25 cellular contexts compared by ENCODE assay signal in genomic region chr17:52389632-52390031, GRCh38.
A peak's percentile ranks its signal among the peaks of the same experiment; 100 is the strongest.
DNase-seq lines count a peak whose midpoint lies in the region; ATAC-seq and TF ChIP-seq lines count a peak whose summit lies in the region.
"Had no signal": no experiment of that assay in that cellular context is flagged by ENCODE, and none has a peak within 500 bp of the region (broad histone marks: within the 10 kb centered on the region; RNA-seq: fewer than 3 reads in every experiment).

No MANE protein-coding gene starts in this region.

- ATAC-seq in heart right ventricle (no peak), Right ventricle myocardium superior (ENCODE audit: poor library complexity) (no peak), lower lobe of right lung (peak in 1 of 2 donors; percentile 36), aorta (ENCODE audit: low FRiP score) (no peak), foreskin keratinocyte (no peak)
- ATAC-seq: right lobe of liver; stimulated activated effector memory CD8-positive, alpha-beta T cell treated with anti-CD3 and anti-CD28 coated beads, Interleukin-12 subunit alpha, Interleukin-12 subunit beta, amount 100 ng/mL, for 72 hours; T-cell had no signal

- intact Hi-C loops in heart right ventricle (cut with DNase I) (no loop called here), Right ventricle myocardium superior (cut with DNase I) (loop anchor here (10.0 kb wide), 1 partner anchor 65 kb away; no protein-coding TSS in a partner anchor), lower lobe of right lung (cut with DNase I) (no loop called here), prostate gland (cut with DNase I) (no loop called here), aorta (cut with DNase I) (no loop called here)

- TF ChIP-seq CTCF in heart right ventricle (IDR thresholded peaks at IDR 0.05), result no peak
- TF ChIP-seq CTCF in lower lobe of right lung (IDR thresholded peaks at IDR 0.05), result no peak
- TF ChIP-seq CTCF in prostate gland (IDR thresholded peaks at IDR 0.05), result no peak
- TF ChIP-seq CTCF in foreskin keratinocyte (conservative IDR thresholded peaks at IDR 0.05), result no peak

- WGBS in heart right ventricle, 2 donors, result 39 to 59% methylated on average over 4 of the region's 4 CpGs
- WGBS in prostate gland, result 39% methylated on average over 4 of the region's 4 CpGs
- WGBS in aorta, 2 donors, result 29 to 31% methylated on average over 4 of the region's 4 CpGs

- H3K4me3 ChIP-seq in heart right ventricle, result peak overlapping the region in 7 of 10 donors; percentile 4 to 42 (median 28)
- peak overlapping the region; percentile 27 for H3K4me3 ChIP-seq in lower lobe of right lung
- peak overlapping the region; percentile 4 to 13 for H3K4me3 ChIP-seq in prostate gland
- peak overlapping the region; percentile 26 to 53 for H3K4me3 ChIP-seq in aorta (ENCODE audit: low read length in 2 of 2)
- H3K4me3 ChIP-seq: neural progenitor cell had no signal

- H3K9me3 ChIP-seq in heart right ventricle, result no peaks in the 10 kb centered on the region
- no peaks in the 10 kb centered on the region for H3K9me3 ChIP-seq in lower lobe of right lung
- H3K9me3 ChIP-seq in prostate gland, result no peaks in the 10 kb centered on the region
- no peaks in the 10 kb centered on the region for H3K9me3 ChIP-seq in aorta (ENCODE audit: control insufficient read depth, low read length)
- H3K9me3 ChIP-seq: right lobe of liver had no signal

- no peak for TF ChIP-seq POLR2A in prostate gland (IDR thresholded peaks at IDR 0.05)

- H3K27me3 ChIP-seq in heart right ventricle, result no peaks in the 10 kb centered on the region
- no peaks in the 10 kb centered on the region for H3K27me3 ChIP-seq in lower lobe of right lung (ENCODE audit: low read depth)
- H3K27me3 ChIP-seq in prostate gland (replicated peaks; ENCODE audit: insufficient read depth), result no peaks in the 10 kb centered on the region
- H3K27me3 ChIP-seq in aorta (ENCODE audit: control insufficient read depth in 1 of 2, insufficient read depth in 2 of 2, low read length in 1 of 2), result no peaks in the 10 kb centered on the region
- no peaks in the 10 kb centered on the region for H3K27me3 ChIP-seq in foreskin keratinocyte
- H3K27me3 ChIP-seq: neural progenitor cell had no signal

- no peak overlapping the region for H3K27ac ChIP-seq in heart right ventricle
- H3K27ac ChIP-seq in lower lobe of right lung, result no peak overlapping the region
- H3K27ac ChIP-seq in prostate gland, result peak overlapping the region in 1 of 2 donors; percentile 10
- H3K27ac ChIP-seq in aorta (ENCODE audit: low read depth in 1 of 2, low read length in 2 of 2), result no peak overlapping the region
- H3K27ac ChIP-seq in foreskin keratinocyte, result no peak overlapping the region
- H3K27ac ChIP-seq: epithelial cell of prostate, neural progenitor cell, right lobe of liver had no signal

- H3K36me3 ChIP-seq in heart right ventricle, result no peaks in the 10 kb centered on the region
- H3K36me3 ChIP-seq in lower lobe of right lung, result no peaks in the 10 kb centered on the region
- no peaks in the 10 kb centered on the region for H3K36me3 ChIP-seq in prostate gland
- H3K36me3 ChIP-seq in aorta (ENCODE audit: control insufficient read depth in 1 of 2, insufficient read depth in 2 of 2, low read length in 1 of 2), result no peaks in the 10 kb centered on the region
- H3K36me3 ChIP-seq: neural progenitor cell, right lobe of liver had no signal

- no peak for DNase-seq in heart right ventricle
- no peak for DNase-seq in Right ventricle myocardium superior
- DNase-seq in lower lobe of right lung, result no peak
- DNase-seq in prostate gland (ENCODE audit: low spot score), result no peak
- no peak for DNase-seq in aorta
- DNase-seq in NCI-H2107 (lab: John Stamatoyannopoulos, UW), result no peak
- DNase-seq in foreskin keratinocyte, result no peak
- no peak for DNase-seq in COR-L47 (lab: John Stamatoyannopoulos, UW)
- DNase-seq: activated CD4-positive, alpha-beta T cell treated with anti-CD3 and anti-CD28 coated beads for 48 hours; activated CD8-positive, alpha-beta memory T cell treated with anti-CD3 and anti-CD28 coated beads for 24 hours; activated T-cell treated with anti-CD3 and anti-CD28 coated beads for 4 hours; amygdala; CD4-positive, CD25-positive, alpha-beta regulatory T cell; effector CD8-positive, alpha-beta T cell; HFFc6; NCI-H146; NCI-H446; NCI-H774; right lobe of liver; stimulated activated CD4-positive, alpha-beta T cell treated with anti-CD3 and anti-CD28 coated beads, Interleukin-12 subunit alpha, Interleukin-12 subunit beta, amount 100 ng/mL, for 4 hours; stimulated activated CD4-positive, alpha-beta T cell treated with anti-CD3 and anti-CD28 coated beads, Interleukin-4, amount 100 ng/mL, for 4 hours; T-cell had no signal

- H3K4me1 ChIP-seq in heart right ventricle (no peaks in the 10 kb centered on the region), lower lobe of right lung (no peaks in the 10 kb centered on the region), prostate gland (replicated peaks) (no peaks in the 10 kb centered on the region), aorta (ENCODE audit: control insufficient read depth in 1 of 2, insufficient read depth in 2 of 2, low read length in 2 of 2) (no peaks in the 10 kb centered on the region), foreskin keratinocyte (no peaks in the 10 kb centered on the region)
- H3K4me1 ChIP-seq: neural progenitor cell, right lobe of liver had no signal
